Comparison of ENCODE assay signal across 12 cellular contexts in genomic region chr7:90688826-90689225, GRCh38.
"Had no signal": no experiment of that assay in that cellular context is flagged by ENCODE, and none has a peak within 500 bp of the region (broad histone marks: within the 10 kb centered on the region; RNA-seq: fewer than 3 reads in every experiment).

No MANE protein-coding gene starts in this region.

- H3K27ac Mint-ChIP-seq: activated CD8-positive, alpha-beta memory T cell treated with anti-CD3 and anti-CD28 coated beads, Interleukin-2, amount 10 ng/mL, durations not matched to agents 7 days and 5 days; T-cell had no signal

- H3K9me3 Mint-ChIP-seq: T-cell had no signal

- H3K4me1 Mint-ChIP-seq: activated CD8-positive, alpha-beta memory T cell treated with anti-CD3 and anti-CD28 coated beads, Interleukin-2, amount 10 ng/mL, durations not matched to agents 7 days and 5 days; T-cell had no signal

- H3K4me3 Mint-ChIP-seq: activated CD8-positive, alpha-beta memory T cell treated with anti-CD3 and anti-CD28 coated beads, Interleukin-2, amount 10 ng/mL, durations not matched to agents 7 days and 5 days; T-cell had no signal

- H3K36me3 Mint-ChIP-seq: activated CD8-positive, alpha-beta memory T cell treated with anti-CD3 and anti-CD28 coated beads, Interleukin-2, amount 10 ng/mL, durations not matched to agents 7 days and 5 days; T-cell had no signal

- ATAC-seq: activated CD8-positive, alpha-beta memory T cell treated with anti-CD3 and anti-CD28 coated beads, Interleukin-2, amount 10 ng/mL, durations not matched to agents 7 days and 5 days; T-cell had no signal

- H3K27me3 Mint-ChIP-seq: activated CD8-positive, alpha-beta memory T cell treated with anti-CD3 and anti-CD28 coated beads, Interleukin-2, amount 10 ng/mL, durations not matched to agents 7 days and 5 days; T-cell had no signal

- DNase-seq: activated CD4-positive, alpha-beta T cell treated with anti-CD3 and anti-CD28 coated beads, Interleukin-2, amount 50 U/mL, for 48 hours; activated CD8-positive, alpha-beta memory T cell treated with anti-CD3 and anti-CD28 coated beads, Interleukin-2, amount 10 ng/mL, durations not matched to agents 7 days and 5 days; activated effector memory CD4-positive, alpha-beta T cell treated with Interleukin-2 at 50 U/mL for 16 hours; activated naive CD4-positive, alpha-beta T cell treated with anti-CD3 and anti-CD28 coated beads, Interleukin-2, amount 50 U/mL, for 16 hours; activated T-cell treated with anti-CD3 and anti-CD28 coated beads, Interleukin-2, amount 50 U/mL, for 1 hour; erythroblast; hippocampal formation; midbrain; stimulated activated CD4-positive, alpha-beta T cell treated with anti-CD3 and anti-CD28 coated beads, Interleukin-12 subunit alpha, Interleukin-12 subunit beta, amount 100 ng/mL, for 4 hours; stimulated activated CD4-positive, alpha-beta T cell treated with anti-CD3 and anti-CD28 coated beads, Interleukin-2, amount 100 ng/mL, for 24 hours; T-cell; T-helper 9 cell had no signal
